ENCODE assay signal across 17 cellular contexts in genomic region chr16:6977906-6978305, GRCh38.
A peak's percentile ranks its signal among the peaks of the same experiment; 100 is the strongest.
DNase-seq lines count a peak whose midpoint lies in the region; ATAC-seq and TF ChIP-seq lines count a peak whose summit lies in the region.
"Had no signal": no experiment of that assay in that cellular context is flagged by ENCODE, and none has a peak within 500 bp of the region (broad histone marks: within the 10 kb centered on the region; RNA-seq: fewer than 3 reads in every experiment).

No MANE protein-coding gene starts in this region.

- intact Hi-C loops in Right ventricle myocardium inferior (cut with DNase I) = no loop called here

- no peak overlapping the region for H3K4ac ChIP-seq in neuronal stem cell (ENCODE audit: low read length)

- no peak for ATAC-seq in Right ventricle myocardium inferior
- ATAC-seq: CD8-positive, alpha-beta T cell; HepG2 had no signal

- H3F3A ChIP-seq in SK-N-SH (replicated peaks; ENCODE audit: insufficient read depth) = no peaks in the 10 kb centered on the region

- H3K27me3 ChIP-seq in right atrium auricular region (no peaks in the 10 kb centered on the region), neuronal stem cell (ENCODE audit: control insufficient read depth in 3 of 3, insufficient read depth in 3 of 3, low read depth in 1 of 3, low read length in 3 of 3) (no peaks in the 10 kb centered on the region), SK-N-SH (ENCODE audit: insufficient read depth) (no peaks in the 10 kb centered on the region)

- no peaks in the 10 kb centered on the region for H3K4me1 ChIP-seq in right atrium auricular region
- no peaks in the 10 kb centered on the region for H3K4me1 ChIP-seq in neuronal stem cell (ENCODE audit: control insufficient read depth in 2 of 2, insufficient read depth in 1 of 2, low read depth in 1 of 2, low read length in 2 of 2)
- no peaks in the 10 kb centered on the region for H3K4me1 ChIP-seq in SK-N-SH (ENCODE audit: control insufficient read depth in 1 of 2, insufficient read depth in 2 of 2, low read depth in 1 of 2, low read length in 1 of 2)

- TF ChIP-seq EP300 in SK-N-SH (IDR thresholded peaks at IDR 0.05; ENCODE audit: borderline replicate concordance in 1 of 2, low read depth in 1 of 2, low read length in 1 of 2) = no peak

- H3K9me2 ChIP-seq in SK-N-SH = no peaks in the 10 kb centered on the region

- H2BK12ac ChIP-seq in neuronal stem cell (ENCODE audit: low read length) = no peak overlapping the region

- WGBS in neuronal stem cell (ENCODE audit: extremely low coverage in 2 of 2, insufficient read length in 2 of 2, insufficient replicate concordance in 1 of 2), 2 donors = no CpG with 5 or more reads among the region's 8 CpGs
- 26% methylated on average over 8 of the region's 8 CpGs for WGBS in SK-N-SH (ENCODE audit: low lambda C conversion rate)

- H2BK5ac ChIP-seq in neuronal stem cell (ENCODE audit: low read length) = no peak overlapping the region

- H4K91ac ChIP-seq in neuronal stem cell (ENCODE audit: low read depth, low read length, poor library complexity) = no peak overlapping the region

- no peak overlapping the region for H2BK15ac ChIP-seq in neuronal stem cell (ENCODE audit: low read length)

- CTCF ChIA-PET in SK-N-SH (lab: Yijun Ruan, JAX) = interaction anchor here (0.6 kb wide), 1 partner anchor 45 kb away, joined by 3 read pairs; no protein-coding TSS in a partner anchor

- H3K36me3 ChIP-seq in right atrium auricular region (no peaks in the 10 kb centered on the region), neuronal stem cell (replicated peaks in 1 of 2; ENCODE audit: control insufficient read depth in 2 of 2, insufficient read depth in 2 of 2, low read length in 2 of 2) (no peaks in the 10 kb centered on the region), SK-N-SH (replicated peaks in 1 of 2; ENCODE audit: control insufficient read depth in 1 of 2, insufficient read depth in 2 of 2, low read length in 1 of 2) (no peaks in the 10 kb centered on the region)

- H3K4me2 ChIP-seq in neuronal stem cell (ENCODE audit: insufficient read depth, low read length, poor library complexity, severe bottlenecking) (no peak overlapping the region), SK-N-SH (no peak overlapping the region)

- peak overlapping the region; percentile 33 for H3K18ac ChIP-seq in neuronal stem cell (ENCODE audit: low read length)

- H2AFZ ChIP-seq in neuronal stem cell (ENCODE audit: low read length) = no peak overlapping the region
- H2AFZ ChIP-seq in SK-N-SH (ENCODE audit: low read depth) = no peak overlapping the region

- no peak for TF ChIP-seq CTCF in right atrium auricular region (IDR thresholded peaks at IDR 0.05)
- TF ChIP-seq CTCF in SK-N-SH (IDR thresholded peaks at IDR 0.05) = no peak

- no peak overlapping the region for H3K27ac ChIP-seq in right atrium auricular region
- H3K27ac ChIP-seq in neuronal stem cell (replicated peaks; ENCODE audit: low read length) = no peak overlapping the region
- H3K27ac ChIP-seq in SK-N-SH (ENCODE audit: low read depth in 2 of 2, low read length in 1 of 2) = no peak overlapping the region
- H3K27ac ChIP-seq: 22Rv1 had no signal

- no peak overlapping the region for H3K23ac ChIP-seq in neuronal stem cell (ENCODE audit: low read depth, low read length, poor library complexity)

- H3K4me3 ChIP-seq in right atrium auricular region (no peak overlapping the region), neuronal stem cell (ENCODE audit: low read length in 2 of 2) (no peak overlapping the region), SK-N-SH (ENCODE audit: low read depth in 2 of 2, low read length in 1 of 2) (no peak overlapping the region)

- H3K9ac ChIP-seq in neuronal stem cell (ENCODE audit: low read depth, low read length, poor library complexity) = no peak overlapping the region
- H3K9ac ChIP-seq in SK-N-SH = no peak overlapping the region

- peak; percentile 44 for DNase-seq in right atrium auricular region (ENCODE audit: low spot score)
- no peak for DNase-seq in Right ventricle myocardium inferior (ENCODE audit: missing footprints)
- DNase-seq in NCI-H1694 treated with DMSO at 0.1 percent for 48 hours (lab: John Stamatoyannopoulos, UW) = peak; percentile 64
- DNase-seq in neuronal stem cell (ENCODE audit: low spot score) = no peak
- no peak for DNase-seq in kidney tubule cell (ENCODE audit: low spot score)
- no peak for DNase-seq in SK-N-SH
- DNase-seq in NCI-H748 (lab: John Stamatoyannopoulos, UW; ENCODE audit: unreplicated experiment) = no peak
- DNase-seq in SKM-1 treated with dmso at 0.1 percent for 144 hours (lab: John Stamatoyannopoulos, UW; ENCODE audit: unreplicated experiment) = no peak
- DNase-seq: CD8-positive, alpha-beta T cell; DMS 273 treated with DMSO at 0.1 percent for 48 hours; DMS79 treated with DMSO at 0.1 percent for 48 hours; EL; GDM1; HCEC 1CT; HFFc6 had no signal

- no peak overlapping the region for H2BK120ac ChIP-seq in neuronal stem cell (ENCODE audit: low read depth, low read length)

- no peak overlapping the region for H4K8ac ChIP-seq in neuronal stem cell (ENCODE audit: low read depth, low read length)

- no peak overlapping the region for H2AK5ac ChIP-seq in neuronal stem cell (ENCODE audit: low read depth, low read length)

- H3K14ac ChIP-seq in neuronal stem cell (ENCODE audit: low read length) = no peak overlapping the region

- no peaks in the 10 kb centered on the region for H3K79me1 ChIP-seq in neuronal stem cell (ENCODE audit: low read depth, low read length)

- no peaks in the 10 kb centered on the region for H3K9me3 ChIP-seq in right atrium auricular region
- no peaks in the 10 kb centered on the region for H3K9me3 ChIP-seq in neuronal stem cell (replicated peaks in 1 of 2; ENCODE audit: control insufficient read depth in 2 of 2, insufficient read depth in 1 of 2, low read depth in 1 of 2, low read length in 2 of 2)
- no peaks in the 10 kb centered on the region for H3K9me3 ChIP-seq in SK-N-SH

- no peaks in the 10 kb centered on the region for H3K79me2 ChIP-seq in SK-N-SH (ENCODE audit: insufficient read depth)

- POLR2A ChIA-PET in SK-N-SH (lab: Yijun Ruan, JAX) = no interaction called here

- no peak for TF ChIP-seq RAD21 in SK-N-SH (IDR thresholded peaks at IDR 0.05; ENCODE audit: low read length)

- H4K20me1 ChIP-seq in SK-N-SH (ENCODE audit: insufficient read depth) = no peaks in the 10 kb centered on the region

TF ChIP-seq in SK-N-SH, 30 proteins besides CTCF, POLR2A, EP300 and RAD21:
- TF ChIP-seq RFX5 (IDR thresholded peaks at IDR 0.05; ENCODE audit: low read length) = no peak
- TF ChIP-seq SMC3 (IDR thresholded peaks at IDR 0.05; ENCODE audit: low read depth, low read length) = no peak
- TF ChIP-seq IRF3 (IDR thresholded peaks at IDR 0.05; ENCODE audit: low read depth, low read length) = no peak
- TF ChIP-seq CHD2 (IDR thresholded peaks at IDR 0.05; ENCODE audit: low read length, partially characterized antibody) = no peak
- no peak for TF ChIP-seq USF1 (IDR thresholded peaks at IDR 0.05; ENCODE audit: borderline replicate concordance, low read depth)

Comparison
In these comparisons a context has a peak if more than half of its experiments do, and no peak if none do; other contexts are left out.
1. DNase-seq: peak in right atrium auricular region (single experiment) and NCI-H1694 treated with DMSO at 0.1 percent for 48 hours (single experiment); none in Right ventricle myocardium inferior (single experiment), neuronal stem cell (single experiment), kidney tubule cell (single experiment), SK-N-SH (single experiment), NCI-H748 (single experiment) and SKM-1 treated with dmso at 0.1 percent for 144 hours (single experiment).